ENCODE assay signal across 8 cellular contexts in genomic region chr19:43755256-43755801, GRCh38. TPM values are rescaled to one million over a fixed set of nuclear protein-coding genes. Genes with fewer than 3 reads are reported as not detected.
DNase-seq lines count a peak whose midpoint lies in the region; ATAC-seq, FAIRE-seq and TF ChIP-seq lines count a peak whose summit lies in the region.

No MANE protein-coding gene starts in this region.

- H3K9me3 ChIP-seq in NT2/D1 (ENCODE audit: insufficient read depth, low read length) = no peaks in the 10 kb centered on the region

- no peaks in the 10 kb centered on the region for H3K27me3 ChIP-seq in NT2/D1 (ENCODE audit: insufficient read depth, insufficient read length)

- ATAC-seq in GM19328 (IDR thresholded peaks at IDR 0.05; ENCODE audit: unreplicated experiment) = no peak

- H3K4me1 Mint-ChIP-seq in mesothelial cell of epicardium = peaks cover 33% of the 10 kb centered on the region

- peak overlapping the region; percentile 96 for H3K9ac ChIP-seq in NT2/D1 (ENCODE audit: insufficient read length, low read depth)

- H3K4me3 Mint-ChIP-seq in mesothelial cell of epicardium = peak overlapping the region; percentile 94

- peaks cover 2% of the 10 kb centered on the region for H3K4me1 ChIP-seq in NT2/D1 (ENCODE audit: insufficient read depth, insufficient read length)

- peaks cover 12% of the 10 kb centered on the region for H3K36me3 Mint-ChIP-seq in mesothelial cell of epicardium

- TF ChIP-seq CTCF in mesothelial cell of epicardium (IDR thresholded peaks at IDR 0.05; ENCODE audit: unreplicated experiment) = no peak

- peak overlapping the region; percentile 87 for H3K4me3 ChIP-seq in NT2/D1 (ENCODE audit: insufficient read length, low read depth)

- no peaks in the 10 kb centered on the region for H3K27me3 Mint-ChIP-seq in mesothelial cell of epicardium (ENCODE audit: low read depth)

- peak; percentile 78 for FAIRE-seq in endometrium (lab: Jason Lieb, UNC)

- no peaks in the 10 kb centered on the region for H3K9me3 Mint-ChIP-seq in mesothelial cell of epicardium

- H3K36me3 ChIP-seq in NT2/D1 (ENCODE audit: insufficient read depth, insufficient read length, low read length) = peaks cover 23% of the 10 kb centered on the region

- DNase-seq in G401 (ENCODE audit: low spot score) (peak; percentile 78), HS-5 (ENCODE audit: low read depth) (peak; percentile 23), NT2/D1 (ENCODE audit: low read depth, low spot score) (no peak), mesothelial cell of epicardium (ENCODE audit: low spot score in 2 of 2, unreplicated experiment in 2 of 2) (peak; percentile 69 to 84)
- peak; percentile 61 for DNase-seq in activated CD8-positive, alpha-beta memory T cell treated with anti-CD3 and anti-CD28 coated beads, Interleukin-2, amount 50 U/mL, for 24 hours (ENCODE audit: extremely low read depth)
- peak; percentile 69 to 77 for DNase-seq in stimulated activated CD8-positive, alpha-beta memory T cell treated with anti-CD3 and anti-CD28 coated beads, Interleukin-2, amount 100 ng/mL, for 48 hours (ENCODE audit: low read depth in 2 of 2)

- peak overlapping the region; percentile 100 for H3K27ac Mint-ChIP-seq in mesothelial cell of epicardium

- in situ Hi-C loops in G401 (cut with HindIII; ENCODE audit: low sequenced_read_pairs) = no loop called here

RNA-seq across cellular contexts. Expression of gene SMG9, which starts 0.6 kb away (rescaled TPM):
- 18.3 and 22.3 TPM in 2 replicates for total RNA-seq in G401 (2014; rRNA removed; shearing (Covaris generic))
- total RNA-seq in mesothelial cell of epicardium = 65.8 to 75.7 TPM (median 73.2 TPM) in 3 replicates

RNA-seq across cellular contexts. Expression of gene KCNN4, which starts 25.4 kb away (rescaled TPM):
- 4.2 and 5.7 TPM in 2 replicates for total RNA-seq in G401 (2014; rRNA removed; shearing (Covaris generic))
- total RNA-seq in mesothelial cell of epicardium = 5.4 to 6.4 TPM (median 6.1 TPM) in 3 replicates

RNA-seq across cellular contexts. Expression of gene IRGC, which starts 39.5 kb away (rescaled TPM):
- not detected in 2 replicates for total RNA-seq in G401 (2014; rRNA removed; shearing (Covaris generic))
- total RNA-seq in mesothelial cell of epicardium = not detected in 3 replicates

RNA-seq across cellular contexts. Expression of gene LYPD5, which starts 46.9 kb away (rescaled TPM):
- total RNA-seq in G401 (2014; rRNA removed; shearing (Covaris generic)) = not detected in 2 replicates
- total RNA-seq in mesothelial cell of epicardium = 0.27 to 0.57 TPM (median 0.33 TPM) in 3 replicates
